Comparison of ENCODE assay signal across 18 cellular contexts in the genomic region with DNA sequence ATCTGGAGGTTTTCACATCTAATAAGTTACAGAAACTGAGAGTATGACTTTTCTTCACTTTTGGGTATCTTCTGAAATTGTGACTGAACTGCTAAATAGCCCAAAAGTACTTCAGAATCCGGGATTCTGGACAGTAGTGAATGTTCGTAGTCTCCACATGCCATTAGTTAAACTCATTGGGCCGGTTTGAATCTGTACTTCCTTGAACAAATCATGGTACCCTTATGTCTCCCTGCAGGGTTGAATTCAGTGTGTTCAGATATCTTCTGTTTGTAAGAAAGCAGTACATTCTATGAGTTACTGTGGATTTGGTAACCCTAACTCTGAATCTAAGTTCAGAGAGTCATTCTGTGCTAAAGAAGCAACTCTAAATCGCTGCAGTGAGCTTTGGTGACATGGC. TPM values are rescaled to one million over a fixed set of nuclear protein-coding genes. Genes with fewer than 3 reads are reported as not detected.
DNase-seq lines count a peak whose midpoint lies in the region; ATAC-seq and TF ChIP-seq lines count a peak whose summit lies in the region.
"Had no signal": no experiment of that assay in that cellular context is flagged by ENCODE, and none has a peak within 500 bp of the region (broad histone marks: within the 10 kb centered on the region; RNA-seq: fewer than 3 reads in every experiment).

No MANE protein-coding gene starts in this region.

- H3K27me3 ChIP-seq in CD4-positive, alpha-beta T cell (ENCODE audit: control insufficient read depth, insufficient read depth, low read length) = no peaks in the 10 kb centered on the region
- H3K27me3 ChIP-seq in SJCRH30 = no peaks in the 10 kb centered on the region
- H3K27me3 ChIP-seq: dorsolateral prefrontal cortex, suprapubic skin had no signal

- peak overlapping the region; percentile 3 for H3K4me3 Mint-ChIP-seq in activated CD8-positive, alpha-beta memory T cell treated with anti-CD3 and anti-CD28 coated beads, Interleukin-2, amount 10 ng/mL, durations not matched to agents 7 days and 5 days
- H3K4me3 Mint-ChIP-seq in CD4-positive, alpha-beta T cell = peak overlapping the region; percentile 55
- H3K4me3 Mint-ChIP-seq in activated T-helper 1 cell treated with anti-CD3 and anti-CD28 coated beads, Interleukin-12 subunit alpha, Interleukin-12 subunit beta, Interleukin-2, Interleukin-4 antibody, amounts not matched to agents 30 ng/mL and 10 ng/mL and 1 ng/mL, durations not matched to agents 14 hours and 24 hours and 36 hours = peak overlapping the region; percentile 12
- peak overlapping the region; percentile 76 for H3K4me3 Mint-ChIP-seq in natural killer cell

- CTCF ChIA-PET in activated CD8-positive, alpha-beta memory T cell treated with anti-CD3 and anti-CD28 coated beads, Interleukin-2, amount 10 ng/mL, durations not matched to agents 7 days and 5 days (lab: Charles Lee) = no interaction called here
- CTCF ChIA-PET in CD4-positive, alpha-beta T cell (lab: Charles Lee) = no interaction called here

- H3K4me1 ChIP-seq in SJCRH30 = no peaks in the 10 kb centered on the region

- no peak overlapping the region for H3K27ac ChIP-seq in CD4-positive, alpha-beta T cell (ENCODE audit: low read depth, low read length)
- no peak overlapping the region for H3K27ac ChIP-seq in SJCRH30
- H3K27ac ChIP-seq: HL-60, PC-9 had no signal

- H3K4me1 Mint-ChIP-seq in activated CD8-positive, alpha-beta memory T cell treated with anti-CD3 and anti-CD28 coated beads, Interleukin-2, amount 10 ng/mL, durations not matched to agents 7 days and 5 days = peaks cover 41% of the 10 kb centered on the region
- H3K4me1 Mint-ChIP-seq in CD4-positive, alpha-beta T cell (ENCODE audit: low read depth) = peaks cover 71% of the 10 kb centered on the region
- H3K4me1 Mint-ChIP-seq in activated T-helper 1 cell treated with anti-CD3 and anti-CD28 coated beads, Interleukin-12 subunit alpha, Interleukin-12 subunit beta, Interleukin-2, Interleukin-4 antibody, amounts not matched to agents 30 ng/mL and 10 ng/mL and 1 ng/mL, durations not matched to agents 14 hours and 24 hours and 36 hours (ENCODE audit: low read depth) = peaks cover 42% of the 10 kb centered on the region
- H3K4me1 Mint-ChIP-seq in natural killer cell = peaks cover 40 to 48% of the 10 kb centered on the region in 2 donors

- peaks cover 6% of the 10 kb centered on the region for H3K36me3 ChIP-seq in SJCRH30

- no peak for ATAC-seq in activated CD8-positive, alpha-beta memory T cell treated with anti-CD3 and anti-CD28 coated beads, Interleukin-2, amount 10 ng/mL, durations not matched to agents 7 days and 5 days
- no peak for ATAC-seq in CD4-positive, alpha-beta T cell (ENCODE audit: poor library complexity)
- ATAC-seq in natural killer cell (no peak), HG02970 (IDR thresholded peaks at IDR 0.05; ENCODE audit: low FRiP score, unreplicated experiment) (no peak)

- H3K9me3 ChIP-seq in CD4-positive, alpha-beta T cell (ENCODE audit: control insufficient read depth, low read length) = no peaks in the 10 kb centered on the region
- no peaks in the 10 kb centered on the region for H3K9me3 ChIP-seq in SJCRH30 (replicated peaks)
- H3K9me3 ChIP-seq: suprapubic skin had no signal

- peak overlapping the region; percentile 40 for H3K27ac Mint-ChIP-seq in activated CD8-positive, alpha-beta memory T cell treated with anti-CD3 and anti-CD28 coated beads, Interleukin-2, amount 10 ng/mL, durations not matched to agents 7 days and 5 days
- H3K27ac Mint-ChIP-seq in CD4-positive, alpha-beta T cell = peak overlapping the region; percentile 81
- peak overlapping the region; percentile 80 for H3K27ac Mint-ChIP-seq in activated T-helper 1 cell treated with anti-CD3 and anti-CD28 coated beads, Interleukin-12 subunit alpha, Interleukin-12 subunit beta, Interleukin-2, Interleukin-4 antibody, amounts not matched to agents 30 ng/mL and 10 ng/mL and 1 ng/mL, durations not matched to agents 14 hours and 24 hours and 36 hours
- peak overlapping the region; percentile 93 to 94 for H3K27ac Mint-ChIP-seq in natural killer cell

- no peak for TF ChIP-seq CTCF in CD4-positive, alpha-beta T cell (IDR thresholded peaks at IDR 0.05)
- TF ChIP-seq CTCF in natural killer cell (IDR thresholded peaks at IDR 0.05) = no peak

- no peak for DNase-seq in activated CD8-positive, alpha-beta memory T cell treated with anti-CD3 and anti-CD28 coated beads, Interleukin-2, amount 10 ng/mL, durations not matched to agents 7 days and 5 days
- DNase-seq in activated CD8-positive, alpha-beta memory T cell treated with anti-CD3 and anti-CD28 coated beads, Interleukin-2, amount 50 U/mL, for 4 hours = no peak
- no peak for DNase-seq in CD4-positive, alpha-beta T cell
- no peak for DNase-seq in activated T-helper 1 cell treated with anti-CD3 and anti-CD28 coated beads, Interleukin-12 subunit alpha, Interleukin-12 subunit beta, Interleukin-2, Interleukin-4 antibody, amounts not matched to agents 30 ng/mL and 10 ng/mL and 1 ng/mL, durations not matched to agents 14 hours and 24 hours and 36 hours (ENCODE audit: low spot score)
- DNase-seq in natural killer cell (no peak), SJCRH30 (no peak), EL (no peak)
- DNase-seq: DMS79; dorsolateral prefrontal cortex; NCI-H1436 treated with DMSO at 0.1 percent for 48 hours; NCI-H774; PC-9; stimulated activated CD4-positive, alpha-beta T cell treated with anti-CD3 and anti-CD28 coated beads, Interleukin-4, amount 100 ng/mL, for 1 hour had no signal

- POLR2A ChIA-PET in CD4-positive, alpha-beta T cell (lab: Charles Lee) = no interaction called here

- H3K9me3 Mint-ChIP-seq in activated CD8-positive, alpha-beta memory T cell treated with anti-CD3 and anti-CD28 coated beads, Interleukin-2, amount 10 ng/mL, durations not matched to agents 7 days and 5 days (ENCODE audit: low read depth) = no peaks in the 10 kb centered on the region
- H3K9me3 Mint-ChIP-seq in CD4-positive, alpha-beta T cell = no peaks in the 10 kb centered on the region
- H3K9me3 Mint-ChIP-seq in activated T-helper 1 cell treated with anti-CD3 and anti-CD28 coated beads, Interleukin-12 subunit alpha, Interleukin-12 subunit beta, Interleukin-2, Interleukin-4 antibody, amounts not matched to agents 30 ng/mL and 10 ng/mL and 1 ng/mL, durations not matched to agents 14 hours and 24 hours and 36 hours = no peaks in the 10 kb centered on the region
- no peaks in the 10 kb centered on the region for H3K9me3 Mint-ChIP-seq in natural killer cell
- H3K9me3 Mint-ChIP-seq: IgD-negative memory B cell had no signal

- H3K4me3 ChIP-seq in SJCRH30 = no peak overlapping the region
- H3K4me3 ChIP-seq: PC-9, smooth muscle cell, suprapubic skin had no signal

- peaks cover 12% of the 10 kb centered on the region for H3K36me3 Mint-ChIP-seq in activated CD8-positive, alpha-beta memory T cell treated with anti-CD3 and anti-CD28 coated beads, Interleukin-2, amount 10 ng/mL, durations not matched to agents 7 days and 5 days
- peaks cover 37% of the 10 kb centered on the region for H3K36me3 Mint-ChIP-seq in CD4-positive, alpha-beta T cell (ENCODE audit: low read depth)
- H3K36me3 Mint-ChIP-seq in activated T-helper 1 cell treated with anti-CD3 and anti-CD28 coated beads, Interleukin-12 subunit alpha, Interleukin-12 subunit beta, Interleukin-2, Interleukin-4 antibody, amounts not matched to agents 30 ng/mL and 10 ng/mL and 1 ng/mL, durations not matched to agents 14 hours and 24 hours and 36 hours (ENCODE audit: low read depth) = peaks cover 12% of the 10 kb centered on the region
- no peaks in the 10 kb centered on the region for H3K36me3 Mint-ChIP-seq in natural killer cell
- H3K36me3 Mint-ChIP-seq: IgD-negative memory B cell had no signal

- no peaks in the 10 kb centered on the region for H3K27me3 Mint-ChIP-seq in activated CD8-positive, alpha-beta memory T cell treated with anti-CD3 and anti-CD28 coated beads, Interleukin-2, amount 10 ng/mL, durations not matched to agents 7 days and 5 days
- H3K27me3 Mint-ChIP-seq in CD4-positive, alpha-beta T cell = no peaks in the 10 kb centered on the region
- H3K27me3 Mint-ChIP-seq in activated T-helper 1 cell treated with anti-CD3 and anti-CD28 coated beads, Interleukin-12 subunit alpha, Interleukin-12 subunit beta, Interleukin-2, Interleukin-4 antibody, amounts not matched to agents 30 ng/mL and 10 ng/mL and 1 ng/mL, durations not matched to agents 14 hours and 24 hours and 36 hours (ENCODE audit: insufficient read depth) = no peaks in the 10 kb centered on the region
- no peaks in the 10 kb centered on the region for H3K27me3 Mint-ChIP-seq in natural killer cell (ENCODE audit: low read depth in 2 of 2)
- H3K27me3 Mint-ChIP-seq: IgD-negative memory B cell had no signal

- intact Hi-C loops in CD4-positive, alpha-beta T cell (cut with DNase I, micrococcal nuclease) = no loop called here
- intact Hi-C loops in activated T-helper 1 cell treated with anti-CD3 and anti-CD28 coated beads, Interleukin-12 subunit alpha, Interleukin-12 subunit beta, Interleukin-2, Interleukin-4 antibody, amounts not matched to agents 30 ng/mL and 10 ng/mL and 1 ng/mL, durations not matched to agents 14 hours and 24 hours and 36 hours (cut with micrococcal nuclease) = no loop called here
- intact Hi-C loops in natural killer cell (cut with micrococcal nuclease) = loop anchor here (2.0 kb wide), 1 partner anchor 33 kb away; a partner anchor contains a TSS

RNA-seq across cellular contexts. Expression of a gene that starts 33.6 kb away (rescaled TPM):
- 10 to 100 TPM; 30.0 to 37.9 TPM for total RNA-seq in activated CD8-positive, alpha-beta memory T cell treated with anti-CD3 and anti-CD28 coated beads, Interleukin-2, amount 10 ng/mL, durations not matched to agents 7 days and 5 days
- total RNA-seq in CD4-positive, alpha-beta T cell = 10 to 100 TPM; 28.4 to 30.0 TPM
- total RNA-seq in activated T-helper 1 cell treated with anti-CD3 and anti-CD28 coated beads, Interleukin-12 subunit alpha, Interleukin-12 subunit beta, Interleukin-2, Interleukin-4 antibody, amounts not matched to agents 30 ng/mL and 10 ng/mL and 1 ng/mL, durations not matched to agents 14 hours and 24 hours and 36 hours = 30.4 and 32.2 TPM in 2 replicates
- total RNA-seq in natural killer cell = 10 to 100 TPM; 39.4 to 49.3 (median 48.1) TPM
- 18.4 and 20.4 TPM in 2 replicates for total RNA-seq in SJCRH30 (2014; rRNA removed; shearing (Covaris generic))

Comparison
In these comparisons a context has a peak if more than half of its experiments do, and no peak if none do; other contexts are left out.
1. H3K27ac Mint-ChIP-seq: peak in every context shown above with its lines; median percentile 94 in natural killer cell; 81 in CD4-positive, alpha-beta T cell; 80 in activated T-helper 1 cell treated with anti-CD3 and anti-CD28 coated beads, Interleukin-12 subunit alpha, Interleukin-12 subunit beta, Interleukin-2, Interleukin-4 antibody, amounts not matched to agents 30 ng/mL and 10 ng/mL and 1 ng/mL, durations not matched to agents 14 hours and 24 hours and 36 hours; 40 in activated CD8-positive, alpha-beta memory T cell treated with anti-CD3 and anti-CD28 coated beads, Interleukin-2, amount 10 ng/mL, durations not matched to agents 7 days and 5 days.
2. H3K4me3 Mint-ChIP-seq: peak in every context shown above with its lines; median percentile 76 in natural killer cell; 55 in CD4-positive, alpha-beta T cell; 12 in activated T-helper 1 cell treated with anti-CD3 and anti-CD28 coated beads, Interleukin-12 subunit alpha, Interleukin-12 subunit beta, Interleukin-2, Interleukin-4 antibody, amounts not matched to agents 30 ng/mL and 10 ng/mL and 1 ng/mL, durations not matched to agents 14 hours and 24 hours and 36 hours; 3 in activated CD8-positive, alpha-beta memory T cell treated with anti-CD3 and anti-CD28 coated beads, Interleukin-2, amount 10 ng/mL, durations not matched to agents 7 days and 5 days.